Comparison of ENCODE assay signal across 1 cellular context in genomic region chr5:36240779-36241635, GRCh38.
TF ChIP-seq lines count a peak whose summit lies in the region.

No MANE protein-coding gene starts in this region.

TF ChIP-seq in K562, 482 proteins besides CTCF, POLR2A, EP300 and RAD21 (continued from another document and continues in another):
- TF ChIP-seq ZBTB2 (IDR thresholded peaks at IDR 0.05) (0 out of 2 replicates have a peak, but pooled peaks have one; percentile 39), STAG1 (CRISPR knock-in tag; IDR thresholded peaks at IDR 0.05; ENCODE audit: borderline replicate concordance) (no peak), PHF20 (IDR thresholded peaks at IDR 0.05; ENCODE audit: partially characterized antibody) (no peak), EHMT2 (IDR thresholded peaks at IDR 0.05) (no peak), TCF7 (IDR thresholded peaks at IDR 0.05; ENCODE audit: borderline replicate concordance) (no peak), ETS1 (conservative IDR thresholded peaks at IDR 0.05; ENCODE audit: control insufficient read depth, low read depth, low read length) (peak; percentile 31; the same call in 1 of the 2 replicates), GTF3C2 (IDR thresholded peaks at IDR 0.05; ENCODE audit: borderline replicate concordance, extremely low read depth, insufficient read length) (no peak), CC2D1A (IDR thresholded peaks at IDR 0.05) (0 out of 2 replicates have a peak, but pooled peaks have one; percentile 56), NFYB (IDR thresholded peaks at IDR 0.05; ENCODE audit: extremely low read depth, insufficient read length) (no peak), HMG20A (CRISPR knock-in tag; conservative IDR thresholded peaks at IDR 0.05) (no peak), ZBTB34 (CRISPR knock-in tag; IDR thresholded peaks at IDR 0.05) (no peak), PRPF4 (IDR thresholded peaks at IDR 0.05; ENCODE audit: insufficient read depth, low read depth, low read length, poor library complexity, severe bottlenecking) (no peak), SAFB (IDR thresholded peaks at IDR 0.05; ENCODE audit: borderline replicate concordance, low read depth, low read length) (no peak), TFE3 (CRISPR knock-in tag; IDR thresholded peaks at IDR 0.05) (no peak), NRF1 (conservative IDR thresholded peaks at IDR 0.05 in 1 of 2, IDR thresholded peaks at IDR 0.05 in 1 of 2) (0 out of 4 replicates have a peak, but pooled peaks of 1 of the 2 experiments have one; percentile 16), ARNT (IDR thresholded peaks at IDR 0.05) (no peak), BACH1 (tag; IDR thresholded peaks at IDR 0.05) (no peak), SRF (CRISPR knock-in tag; IDR thresholded peaks at IDR 0.05) (no peak), NBN (IDR thresholded peaks at IDR 0.05; ENCODE audit: low read depth) (no peak), ZNF277 (CRISPR knock-in tag; IDR thresholded peaks at IDR 0.05; ENCODE audit: borderline replicate concordance) (no peak), NFATC3 (IDR thresholded peaks at IDR 0.05) (no peak), POLR2AphosphoS5 (IDR thresholded peaks at IDR 0.05; ENCODE audit: control insufficient read depth, insufficient read depth, low read depth, low read length) (peak; percentile 39; the same call in 1 of the 2 replicates), NUFIP1 (IDR thresholded peaks at IDR 0.05; ENCODE audit: partially characterized antibody) (no peak), ZNF197 (CRISPR knock-in tag; IDR thresholded peaks at IDR 0.05; ENCODE audit: low read depth) (no peak), TCF3 (CRISPR knock-in tag; IDR thresholded peaks at IDR 0.05) (no peak), GTF2A2 (tag; IDR thresholded peaks at IDR 0.05) (no peak), ELK3 (CRISPR knock-in tag; IDR thresholded peaks at IDR 0.05) (no peak), DLX4 (CRISPR knock-in tag; IDR thresholded peaks at IDR 0.05) (no peak), ZNF311 (CRISPR knock-in tag; IDR thresholded peaks at IDR 0.05) (no peak), MLX (CRISPR knock-in tag; conservative IDR thresholded peaks at IDR 0.05) (no peak), ADNP (tag; IDR thresholded peaks at IDR 0.05) (no peak), ZNF507 (tag; conservative IDR thresholded peaks at IDR 0.05) (no peak), CHCHD3 (CRISPR knock-in tag; IDR thresholded peaks at IDR 0.05) (no peak), CCAR2 (IDR thresholded peaks at IDR 0.05; ENCODE audit: low read depth, low read length) (no peak), MBD2 (IDR thresholded peaks at IDR 0.05; ENCODE audit: borderline replicate concordance, low read depth) (no peak), HINFP (tag; conservative IDR thresholded peaks at IDR 0.05; ENCODE audit: low read depth) (no peak), TRIM28 (IDR thresholded peaks at IDR 0.05) (no peak), GATA2 (CRISPR knock-in tag; IDR thresholded peaks at IDR 0.05) (no peak), MCM7 (IDR thresholded peaks at IDR 0.05) (no peak), XRCC5 (IDR thresholded peaks at IDR 0.05; ENCODE audit: low read depth, low read length) (no peak), ZNF584 (CRISPR knock-in tag; IDR thresholded peaks at IDR 0.05; ENCODE audit: low read depth) (0 out of 2 replicates have a peak, but pooled peaks have one; percentile 1), HNRNPH1 (optimal IDR thresholded peaks at IDR 0.05; ENCODE audit: low read depth, low read length) (no peak), ZNF143 (CRISPR knock-in tag; IDR thresholded peaks at IDR 0.05) (peak; percentile 47; the same call in 1 of the 2 replicates), PREB (CRISPR knock-in tag; IDR thresholded peaks at IDR 0.05) (no peak), SIX5 (IDR thresholded peaks at IDR 0.05; ENCODE audit: borderline replicate concordance in 1 of 2, insufficient read depth in 1 of 2, low read depth in 1 of 2, low read length in 2 of 2) (no peak), CTBP1 (IDR thresholded peaks at IDR 0.05; ENCODE audit: borderline replicate concordance) (no peak), TBP (optimal IDR thresholded peaks at IDR 0.05; ENCODE audit: low read depth, low read length) (no peak)
